ENCODE assay signal across 8 cellular contexts in the genomic region with DNA sequence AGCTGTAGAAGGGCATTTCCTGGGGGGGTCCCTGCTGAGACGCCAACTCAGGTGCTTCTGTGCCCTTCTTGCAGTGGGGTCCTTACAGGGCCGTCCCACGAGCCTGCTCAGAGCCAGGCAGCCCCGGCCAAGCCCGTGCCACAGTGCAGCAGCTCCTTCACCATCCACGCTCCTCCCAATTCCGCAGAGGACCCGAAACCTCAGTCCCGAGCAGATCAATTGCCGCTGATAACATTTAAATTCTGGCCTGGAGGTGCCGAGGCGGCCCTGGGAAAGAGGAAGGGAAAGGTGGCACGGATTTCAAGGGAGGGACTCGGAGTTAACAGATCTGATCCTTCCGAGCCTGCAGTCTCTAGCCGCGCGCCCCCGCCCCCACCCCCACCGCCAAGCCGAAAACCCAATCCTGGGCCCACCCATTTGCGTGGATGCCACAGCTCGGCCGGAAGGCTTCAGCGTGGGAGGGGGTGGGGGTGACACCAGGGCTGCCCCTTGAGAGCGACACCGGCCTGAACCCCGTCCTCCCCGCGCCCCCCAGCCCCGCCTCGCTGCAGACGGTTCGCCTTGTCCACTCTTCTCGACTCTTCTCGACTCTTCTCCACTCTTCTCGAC. TPM values are rescaled to one million over a fixed set of nuclear protein-coding genes. Genes with fewer than 3 reads are reported as not detected.
A peak's percentile ranks its signal among the peaks of the same experiment; 100 is the strongest.
DNase-seq lines count a peak whose midpoint lies in the region; TF ChIP-seq lines count a peak whose summit lies in the region.

No MANE protein-coding gene starts in this region.

- H3K36me3 ChIP-seq in iPS DF 6.9 (ENCODE audit: control insufficient read depth, insufficient read depth, low read length), result no peaks in the 10 kb centered on the region

- no peak for TF ChIP-seq CTCF in HFF-Myc (IDR thresholded peaks at IDR 0.05; ENCODE audit: low read depth, low read length, missing control alignments)

- peak overlapping the region; percentile 85 for H3K4me3 Mint-ChIP-seq in activated T-helper 2 cell treated with anti-CD3 and anti-CD28 coated beads, Interferon-gamma antibody, Interleukin-2, Interleukin-4, amounts not matched to agents 10 μg/mL and 5 μg/mL and 100 μg/mL, durations not matched to agents 14 hours and 24 hours and 36 hours (ENCODE audit: low read depth)

- peak overlapping the region; percentile 89 for H3K27ac Mint-ChIP-seq in activated T-helper 2 cell treated with anti-CD3 and anti-CD28 coated beads, Interferon-gamma antibody, Interleukin-2, Interleukin-4, amounts not matched to agents 10 μg/mL and 5 μg/mL and 100 μg/mL, durations not matched to agents 14 hours and 24 hours and 36 hours

- no peaks in the 10 kb centered on the region for H3K27me3 ChIP-seq in iPS DF 6.9 (ENCODE audit: control insufficient read depth, insufficient read depth, low read length)

- H3K4me3 ChIP-seq in HFF-Myc (replicated peaks; ENCODE audit: low read depth, low read length) (peak overlapping the region; percentile 52), iPS DF 6.9 (ENCODE audit: low read length) (peak overlapping the region; percentile 75; the same call in 1 of the 2 replicates)

- no peaks in the 10 kb centered on the region for H3K9me3 Mint-ChIP-seq in activated T-helper 2 cell treated with anti-CD3 and anti-CD28 coated beads, Interferon-gamma antibody, Interleukin-2, Interleukin-4, amounts not matched to agents 10 μg/mL and 5 μg/mL and 100 μg/mL, durations not matched to agents 14 hours and 24 hours and 36 hours

- H3K9me3 ChIP-seq in iPS DF 6.9 (ENCODE audit: control insufficient read depth, insufficient read depth, low read length), result no peaks in the 10 kb centered on the region

- peaks cover 40% of the 10 kb centered on the region for H3K4me1 Mint-ChIP-seq in activated T-helper 2 cell treated with anti-CD3 and anti-CD28 coated beads, Interferon-gamma antibody, Interleukin-2, Interleukin-4, amounts not matched to agents 10 μg/mL and 5 μg/mL and 100 μg/mL, durations not matched to agents 14 hours and 24 hours and 36 hours (ENCODE audit: low read depth)

- H3K4me1 ChIP-seq in iPS DF 6.9 (ENCODE audit: control insufficient read depth, insufficient read depth, low read length), result peaks cover 6% of the 10 kb centered on the region; the same call in 1 of the 2 replicates

- H3K36me3 Mint-ChIP-seq in activated T-helper 2 cell treated with anti-CD3 and anti-CD28 coated beads, Interferon-gamma antibody, Interleukin-2, Interleukin-4, amounts not matched to agents 10 μg/mL and 5 μg/mL and 100 μg/mL, durations not matched to agents 14 hours and 24 hours and 36 hours (ENCODE audit: low read depth), result peaks cover 2% of the 10 kb centered on the region

- intact Hi-C loops in activated T-helper 2 cell treated with anti-CD3 and anti-CD28 coated beads, Interferon-gamma antibody, Interleukin-2, Interleukin-4, amounts not matched to agents 10 μg/mL and 5 μg/mL and 100 μg/mL, durations not matched to agents 14 hours and 24 hours and 36 hours (cut with micrococcal nuclease), result loop anchor here (1.0 to 10.0 kb wide), 4 partner anchors 32 to 188 kb away; partner anchors contain the start of genes JAM3, NCAPD3 and VPS26B

- peaks cover 4% of the 10 kb centered on the region for H3K27me3 Mint-ChIP-seq in activated T-helper 2 cell treated with anti-CD3 and anti-CD28 coated beads, Interferon-gamma antibody, Interleukin-2, Interleukin-4, amounts not matched to agents 10 μg/mL and 5 μg/mL and 100 μg/mL, durations not matched to agents 14 hours and 24 hours and 36 hours (ENCODE audit: low read depth)

- no peak overlapping the region for H3K27ac ChIP-seq in iPS DF 6.9 (ENCODE audit: low read length)

- WGBS in iPS DF 6.9 (ENCODE audit: insufficient coverage, insufficient read length), result no CpG with 5 or more reads among the region's 37 CpGs

- DNase-seq in HFF-Myc (ENCODE audit: extremely low read depth, low read depth), result no peak
- DNase-seq in activated T-helper 2 cell treated with anti-CD3 and anti-CD28 coated beads, Interferon-gamma antibody, Interleukin-2, Interleukin-4, amounts not matched to agents 10 μg/mL and 5 μg/mL and 100 μg/mL, durations not matched to agents 14 hours and 24 hours and 36 hours (ENCODE audit: low spot score), result no peak
- no peak for DNase-seq in iPS DF 6.9 (ENCODE audit: low read depth, low spot score)
- DNase-seq in stimulated activated CD8-positive, alpha-beta memory T cell treated with anti-CD3 and anti-CD28 coated beads, Interleukin-4, amount 100 ng/mL, for 48 hours, result peak; percentile 49
- no peak for DNase-seq in nucleus accumbens (lab: John Stamatoyannopoulos, UW)
- no peak for DNase-seq in NCI-H146 (lab: John Stamatoyannopoulos, UW)
- DNase-seq in superior temporal gyrus (ENCODE audit: extremely low spot score), result no peak
- no peak for DNase-seq in activated gamma-delta T cell (lab: John Stamatoyannopoulos, UW)

RNA-seq across cellular contexts. Expression of gene JAM3, which starts 32.3 kb away (rescaled TPM):
- total RNA-seq in activated T-helper 2 cell treated with anti-CD3 and anti-CD28 coated beads, Interferon-gamma antibody, Interleukin-2, Interleukin-4, amounts not matched to agents 10 μg/mL and 5 μg/mL and 100 μg/mL, durations not matched to agents 14 hours and 24 hours and 36 hours, result 2.4 and 3.4 TPM in 2 replicates
